1 cellular context compared by ENCODE assay signal in the genomic region with DNA sequence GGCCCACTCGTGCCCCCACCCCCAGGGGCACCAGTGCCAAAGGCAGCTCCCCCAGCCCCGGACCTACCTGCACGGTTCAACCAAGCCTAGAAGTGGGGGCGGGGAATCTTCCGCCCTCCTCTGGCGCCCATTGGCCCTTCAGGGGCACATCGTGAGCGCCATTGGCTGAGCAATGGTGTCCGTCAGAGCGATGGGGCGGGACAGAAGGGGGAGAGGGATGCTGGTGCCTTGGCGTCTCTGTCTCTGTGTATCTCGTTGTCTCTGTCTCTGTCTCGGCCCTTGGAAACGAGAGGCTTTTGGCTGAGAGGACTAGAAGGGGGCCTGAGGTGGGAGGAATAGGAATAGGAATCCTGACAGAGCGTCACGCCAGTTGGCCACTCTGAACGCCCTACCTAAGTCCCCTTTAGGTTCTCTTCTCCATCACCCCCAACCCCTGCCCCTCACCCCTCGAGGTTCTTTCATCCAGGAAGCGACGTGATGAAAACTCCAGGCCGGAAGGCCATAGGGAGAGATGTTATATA.
A peak's percentile ranks its signal among the peaks of the same experiment; 100 is the strongest.
TF ChIP-seq lines count a peak whose summit lies in the region.

No MANE protein-coding gene starts in this region.

TF ChIP-seq in GM12878, 131 proteins besides CTCF, POLR2A, EP300 and RAD21 (continued from another document):
- TF ChIP-seq FOS (IDR thresholded peaks at IDR 0.05; ENCODE audit: borderline replicate concordance, extremely low read depth, insufficient read length) (peak; percentile 80), MLLT1 (IDR thresholded peaks at IDR 0.05) (0 out of 2 replicates have a peak, but pooled peaks have one; percentile 50), RELA (IDR thresholded peaks at IDR 0.05; ENCODE audit: borderline replicate concordance, partially characterized antibody) (peak; percentile 51), IRF4 (IDR thresholded peaks at IDR 0.05; ENCODE audit: low read depth, low read length) (0 out of 2 replicates have a peak, but pooled peaks have one; percentile 10), HDGF (IDR thresholded peaks at IDR 0.05) (peak; percentile 78), CHD2 (IDR thresholded peaks at IDR 0.05; ENCODE audit: borderline replicate concordance, low read depth, low read length) (peak; percentile 87), SKIL (IDR thresholded peaks at IDR 0.05; ENCODE audit: low read depth, poor library complexity, severe bottlenecking) (peak; percentile 49), IKZF1 (conservative IDR thresholded peaks at IDR 0.05) (0 out of 2 replicates have a peak, but pooled peaks have one; percentile 1), BHLHE40 (IDR thresholded peaks at IDR 0.05; ENCODE audit: borderline replicate concordance in 1 of 2, low read depth in 2 of 2, low read length in 1 of 2) (peak in 1 of 2 experiments; percentile 36; a peak in 2 of 4 replicates), DPF2 (IDR thresholded peaks at IDR 0.05) (peak; percentile 93)
- TF ChIP-seq, protein P1, sequence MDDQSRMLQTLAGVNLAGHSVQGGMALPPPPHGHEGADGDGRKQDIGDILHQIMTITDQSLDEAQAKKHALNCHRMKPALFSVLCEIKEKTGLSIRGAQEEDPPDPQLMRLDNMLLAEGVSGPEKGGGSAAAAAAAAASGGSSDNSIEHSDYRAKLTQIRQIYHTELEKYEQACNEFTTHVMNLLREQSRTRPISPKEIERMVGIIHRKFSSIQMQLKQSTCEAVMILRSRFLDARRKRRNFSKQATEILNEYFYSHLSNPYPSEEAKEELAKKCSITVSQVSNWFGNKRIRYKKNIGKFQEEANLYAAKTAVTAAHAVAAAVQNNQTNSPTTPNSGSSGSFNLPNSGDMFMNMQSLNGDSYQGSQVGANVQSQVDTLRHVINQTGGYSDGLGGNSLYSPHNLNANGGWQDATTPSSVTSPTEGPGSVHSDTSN (IDR thresholded peaks at IDR 0.05; ENCODE audit: insufficient replicate concordance, low read depth, low read length): peak; percentile 93
- TF ChIP-seq, protein P2, sequence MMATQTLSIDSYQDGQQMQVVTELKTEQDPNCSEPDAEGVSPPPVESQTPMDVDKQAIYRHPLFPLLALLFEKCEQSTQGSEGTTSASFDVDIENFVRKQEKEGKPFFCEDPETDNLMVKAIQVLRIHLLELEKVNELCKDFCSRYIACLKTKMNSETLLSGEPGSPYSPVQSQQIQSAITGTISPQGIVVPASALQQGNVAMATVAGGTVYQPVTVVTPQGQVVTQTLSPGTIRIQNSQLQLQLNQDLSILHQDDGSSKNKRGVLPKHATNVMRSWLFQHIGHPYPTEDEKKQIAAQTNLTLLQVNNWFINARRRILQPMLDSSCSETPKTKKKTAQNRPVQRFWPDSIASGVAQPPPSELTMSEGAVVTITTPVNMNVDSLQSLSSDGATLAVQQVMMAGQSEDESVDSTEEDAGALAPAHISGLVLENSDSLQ (IDR thresholded peaks at IDR 0.05): peak; percentile 99
